28 cellular contexts compared by ENCODE assay signal in the genomic region with DNA sequence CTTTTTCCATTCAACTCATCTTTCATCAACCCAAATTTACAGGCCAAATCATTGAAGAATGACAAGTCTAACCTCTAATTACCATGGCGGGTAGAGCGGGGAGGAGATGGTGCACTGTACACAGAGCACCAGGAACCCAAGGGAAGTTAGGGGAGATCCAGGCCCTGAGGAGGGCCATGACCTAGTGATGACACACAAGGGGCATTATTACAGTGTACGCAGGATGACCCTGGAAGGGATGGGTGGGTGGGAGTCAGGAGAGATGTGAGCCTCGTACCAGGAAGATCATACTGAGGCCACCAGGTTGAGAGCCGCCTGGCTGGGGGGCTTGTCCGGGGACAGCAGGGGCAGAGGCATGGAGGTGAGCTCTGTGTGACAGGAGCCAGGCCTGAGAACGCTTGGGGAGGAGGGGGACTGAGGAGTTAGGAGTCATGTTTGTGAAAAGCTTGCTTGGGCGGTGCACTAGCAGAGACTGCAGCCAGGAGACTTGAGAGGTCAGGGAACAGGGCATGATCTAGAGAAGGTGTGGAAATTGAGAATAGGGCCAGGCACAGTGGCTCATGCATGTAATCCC.
"Had no signal": no experiment of that assay in that cellular context is flagged by ENCODE, and none has a peak within 500 bp of the region (broad histone marks: within the 10 kb centered on the region; RNA-seq: fewer than 3 reads in every experiment).

No MANE protein-coding gene starts in this region.

- H3K27me3 ChIP-seq: neutrophil, ovary, right atrium auricular region, right lobe of liver, suprapubic skin, tibial artery, vagina had no signal

- H3K36me3 Mint-ChIP-seq: immature natural killer cell, mesothelial cell of epicardium, type B pancreatic cell had no signal

- H3K9me3 ChIP-seq: left ventricle myocardium inferior, neutrophil, ovary, right atrium auricular region, right lobe of liver, suprapubic skin, thoracic aorta, tibial artery, vagina had no signal

- H3K4me1 Mint-ChIP-seq: immature natural killer cell, naive B cell, nephron, neural crest cell had no signal

- H3K27ac Mint-ChIP-seq: immature natural killer cell; mesothelial cell of epicardium; nephron; progenitor cell of endocrine pancreas; stimulated activated naive CD8-positive, alpha-beta T cell treated with anti-CD3 and anti-CD28 coated beads, Interleukin-15, Interleukin-2, amounts not matched to agents 100 ng/mL and 50 ng/mL, for 24 hours; type B pancreatic cell had no signal

- H3K4me3 ChIP-seq: left ventricle myocardium inferior, lung, ovary, right atrium auricular region, right lobe of liver, smooth muscle cell, suprapubic skin, thoracic aorta, tibial artery, vagina had no signal

- H3K4me2 ChIP-seq: smooth muscle cell had no signal

- H3K4me3 Mint-ChIP-seq: immature natural killer cell; mesothelial cell of epicardium; nephron; neural crest cell; stimulated activated naive CD8-positive, alpha-beta T cell treated with anti-CD3 and anti-CD28 coated beads, Interleukin-15, Interleukin-2, amounts not matched to agents 100 ng/mL and 50 ng/mL, for 24 hours; type B pancreatic cell had no signal

- DNase-seq: hypothalamus; immature natural killer cell; kidney; left ventricle myocardium inferior; mesendoderm; naive B cell; occipital lobe; ovary; right lobe of liver; stimulated activated CD4-positive, alpha-beta T cell treated with anti-CD3 and anti-CD28 coated beads, Interleukin-1b, Interleukin-23, amount 100 ng/mL, for 48 hours; stimulated activated CD4-positive, alpha-beta T cell treated with anti-CD3 and anti-CD28 coated beads, Interleukin-2, amount 100 ng/mL, for 48 hours; stimulated activated CD4-positive, alpha-beta T cell treated with anti-CD3 and anti-CD28 coated beads, Interleukin-4, amount 100 ng/mL, for 4 hours; stimulated activated CD8-positive, alpha-beta memory T cell treated with anti-CD3 and anti-CD28 coated beads, Interleukin-4, amount 100 ng/mL, for 48 hours; stimulated activated naive CD4-positive, alpha-beta T cell; tibial artery had no signal

- H3K4me1 ChIP-seq: left ventricle myocardium inferior, right atrium auricular region, suprapubic skin, tibial artery, vagina had no signal

- H3K27ac ChIP-seq: left ventricle myocardium inferior, neutrophil, ovary, right atrium auricular region, right lobe of liver, suprapubic skin, thoracic aorta, tibial artery, vagina had no signal

- H3K9me3 Mint-ChIP-seq: immature natural killer cell; nephron; stimulated activated naive CD8-positive, alpha-beta T cell treated with anti-CD3 and anti-CD28 coated beads, Interleukin-15, Interleukin-2, amounts not matched to agents 100 ng/mL and 50 ng/mL, for 24 hours had no signal

- H3K36me3 ChIP-seq: left ventricle myocardium inferior, neutrophil, ovary, right atrium auricular region, right lobe of liver, suprapubic skin, thoracic aorta, tibial artery, vagina had no signal
